18 cellular contexts compared by ENCODE assay signal in genomic region chr2:216807861-216808272, GRCh38. TPM values are rescaled to one million over a fixed set of nuclear protein-coding genes. Genes with fewer than 3 reads are reported as not detected.
A peak's percentile ranks its signal among the peaks of the same experiment; 100 is the strongest.
DNase-seq lines count a peak whose midpoint lies in the region; ATAC-seq and TF ChIP-seq lines count a peak whose summit lies in the region.
"Had no signal": no experiment of that assay in that cellular context is flagged by ENCODE, and none has a peak within 500 bp of the region (broad histone marks: within the 10 kb centered on the region; RNA-seq: fewer than 3 reads in every experiment).

No MANE protein-coding gene starts in this region.

- no peaks in the 10 kb centered on the region for H3K4me1 Mint-ChIP-seq in endothelial cell (ENCODE audit: unreplicated experiment)
- H3K4me1 Mint-ChIP-seq: activated naive CD8-positive, alpha-beta T cell treated with anti-CD3 and anti-CD28 coated beads, Interleukin-2, amount 50 U/mL, for 24 hours; natural killer cell had no signal

- no peak for TF ChIP-seq CTCF in astrocyte of the cerebellum (IDR thresholded peaks at IDR 0.05; ENCODE audit: low read depth, low read length, missing control alignments)
- TF ChIP-seq CTCF in lower lobe of right lung (IDR thresholded peaks at IDR 0.05): no peak
- no peak for TF ChIP-seq CTCF in endothelial cell (IDR thresholded peaks at IDR 0.05; ENCODE audit: unreplicated experiment)

- no peak overlapping the region for H3K27ac Mint-ChIP-seq in endothelial cell (ENCODE audit: unreplicated experiment)
- H3K27ac Mint-ChIP-seq: activated naive CD8-positive, alpha-beta T cell treated with anti-CD3 and anti-CD28 coated beads, Interleukin-2, amount 50 U/mL, for 24 hours; natural killer cell had no signal

- H3K27me3 ChIP-seq in lower lobe of right lung (ENCODE audit: low read depth): no peaks in the 10 kb centered on the region
- H3K27me3 ChIP-seq: BLaER1, right lobe of liver had no signal

- intact Hi-C loops in lower lobe of right lung (cut with DNase I): no loop called here

- peak; percentile 34 to 79 for ATAC-seq in lower lobe of right lung
- ATAC-seq: activated naive CD8-positive, alpha-beta T cell treated with anti-CD3 and anti-CD28 coated beads, Interleukin-2, amount 50 U/mL, for 24 hours; HCT116; right lobe of liver had no signal

- H3K36me3 Mint-ChIP-seq in endothelial cell (ENCODE audit: low read depth, unreplicated experiment): no peaks in the 10 kb centered on the region
- H3K36me3 Mint-ChIP-seq: natural killer cell had no signal

- no peak overlapping the region for H3K4me3 Mint-ChIP-seq in endothelial cell (ENCODE audit: unreplicated experiment)
- H3K4me3 Mint-ChIP-seq: activated naive CD8-positive, alpha-beta T cell treated with anti-CD3 and anti-CD28 coated beads, Interleukin-2, amount 50 U/mL, for 24 hours; natural killer cell had no signal

- H3K9me3 Mint-ChIP-seq in endothelial cell (ENCODE audit: unreplicated experiment): no peaks in the 10 kb centered on the region
- H3K9me3 Mint-ChIP-seq: activated naive CD8-positive, alpha-beta T cell treated with anti-CD3 and anti-CD28 coated beads, Interleukin-2, amount 50 U/mL, for 24 hours; natural killer cell had no signal

- H3K27ac ChIP-seq in lower lobe of right lung: no peak overlapping the region
- H3K27ac ChIP-seq: BLaER1, right lobe of liver had no signal

- H3K9me3 ChIP-seq in lower lobe of right lung: no peaks in the 10 kb centered on the region
- H3K9me3 ChIP-seq: BLaER1, right lobe of liver had no signal

- peaks cover 6% of the 10 kb centered on the region for H3K4me1 ChIP-seq in lower lobe of right lung
- H3K4me1 ChIP-seq: right lobe of liver had no signal

- DNase-seq in Daoy (ENCODE audit: low read depth) (peak; percentile 21), NCI-H2029 (lab: John Stamatoyannopoulos, UW) (peak; percentile 97), astrocyte of the cerebellum (ENCODE audit: low read depth) (peak; percentile 59), lower lobe of right lung (peak; percentile 72), CD1c-positive myeloid dendritic cell (ENCODE audit: extremely low spot score) (no peak), globus pallidus (ENCODE audit: low spot score) (no peak), endothelial cell (ENCODE audit: low spot score) (no peak)
- DNase-seq in stimulated activated naive CD4-positive, alpha-beta T cell treated with Interleukin-2 at 50 U/mL for 16 hours (lab: John Stamatoyannopoulos, UW): no peak
- DNase-seq: activated CD4-positive, CD25-positive, alpha-beta regulatory T cell; activated naive CD8-positive, alpha-beta T cell treated with anti-CD3 and anti-CD28 coated beads, Interleukin-2, amount 50 U/mL, for 24 hours; activated T-cell treated with anti-CD3 and anti-CD28 coated beads for 4 hours; foreskin melanocyte; natural killer cell; right lobe of liver had no signal

- no peaks in the 10 kb centered on the region for H3K36me3 ChIP-seq in lower lobe of right lung
- H3K36me3 ChIP-seq: BLaER1, right lobe of liver had no signal

- peaks cover 1% of the 10 kb centered on the region for H3K27me3 Mint-ChIP-seq in endothelial cell (ENCODE audit: unreplicated experiment)
- H3K27me3 Mint-ChIP-seq: activated naive CD8-positive, alpha-beta T cell treated with anti-CD3 and anti-CD28 coated beads, Interleukin-2, amount 50 U/mL, for 24 hours had no signal

- in situ Hi-C loops in astrocyte of the cerebellum (cut with HindIII; ENCODE audit: low sequenced_read_pairs): no loop called here

- no peak overlapping the region for H3K4me3 ChIP-seq in astrocyte of the cerebellum (ENCODE audit: low read depth, low read length)
- no peak overlapping the region for H3K4me3 ChIP-seq in lower lobe of right lung
- H3K4me3 ChIP-seq: BLaER1, right lobe of liver had no signal

RNA-seq across cellular contexts. Expression of gene TNP1, which starts 52.0 kb away (rescaled TPM):
- total RNA-seq in Daoy (2014; rRNA removed; shearing (Covaris generic)): not detected in 2 replicates
- total RNA-seq in lower lobe of right lung (not detected), endothelial cell (ENCODE audit: unreplicated experiment) (not detected)
- total RNA-seq: kidney epithelial cell, natural killer cell, OCI-LY7, right lobe of liver had no signal

Comparison
In these comparisons a context has a peak if more than half of its experiments do, and no peak if none do; other contexts are left out.
1. DNase-seq: peak in Daoy (single experiment), NCI-H2029 (single experiment), astrocyte of the cerebellum (single experiment) and lower lobe of right lung (single experiment); none in CD1c-positive myeloid dendritic cell (single experiment), stimulated activated naive CD4-positive, alpha-beta T cell treated with Interleukin-2 at 50 U/mL for 16 hours (single experiment), globus pallidus (single experiment) and endothelial cell (single experiment).